2 cellular contexts compared by ENCODE assay signal in the genomic region with DNA sequence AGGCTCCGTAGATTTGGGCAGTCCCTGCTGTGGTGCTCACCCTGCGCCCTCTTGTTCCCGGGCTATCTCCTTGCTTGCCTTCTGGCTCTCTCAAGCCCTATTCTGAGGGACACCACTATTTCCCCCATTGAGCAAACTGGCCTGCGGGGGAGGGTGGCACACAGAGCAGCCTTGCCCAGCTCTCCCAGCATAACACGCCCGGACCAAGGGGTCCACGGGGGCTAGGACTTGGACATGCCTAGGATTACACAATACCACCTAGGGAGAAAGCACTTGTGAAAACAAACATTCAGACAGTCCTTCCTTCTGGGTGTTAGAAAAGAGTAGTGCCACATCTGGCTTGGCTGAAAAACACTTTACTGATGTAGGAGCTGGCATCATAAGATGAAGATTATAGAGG.
A peak's percentile ranks its signal among the peaks of the same experiment; 100 is the strongest.
TF ChIP-seq lines count a peak whose summit lies in the region.

No MANE protein-coding gene starts in this region.

TF ChIP-seq in IMR-90, 13 proteins besides CTCF, POLR2A, EP300 and RAD21:
- TF ChIP-seq SMC3 (IDR thresholded peaks at IDR 0.05; ENCODE audit: low read depth, low read length) (no peak), CEBPB (IDR thresholded peaks at IDR 0.05; ENCODE audit: low read depth, low read length) (peak; percentile 45)
TF ChIP-seq in IMR-90: peak in this region for 1.

TF ChIP-seq in GM12878, 131 proteins besides CTCF, POLR2A, EP300 and RAD21:
- TF ChIP-seq RUNX3 (IDR thresholded peaks at IDR 0.05; ENCODE audit: low read length) = no peak
- TF ChIP-seq ZNF24 (IDR thresholded peaks at IDR 0.05) = no peak
- TF ChIP-seq, protein P1, sequence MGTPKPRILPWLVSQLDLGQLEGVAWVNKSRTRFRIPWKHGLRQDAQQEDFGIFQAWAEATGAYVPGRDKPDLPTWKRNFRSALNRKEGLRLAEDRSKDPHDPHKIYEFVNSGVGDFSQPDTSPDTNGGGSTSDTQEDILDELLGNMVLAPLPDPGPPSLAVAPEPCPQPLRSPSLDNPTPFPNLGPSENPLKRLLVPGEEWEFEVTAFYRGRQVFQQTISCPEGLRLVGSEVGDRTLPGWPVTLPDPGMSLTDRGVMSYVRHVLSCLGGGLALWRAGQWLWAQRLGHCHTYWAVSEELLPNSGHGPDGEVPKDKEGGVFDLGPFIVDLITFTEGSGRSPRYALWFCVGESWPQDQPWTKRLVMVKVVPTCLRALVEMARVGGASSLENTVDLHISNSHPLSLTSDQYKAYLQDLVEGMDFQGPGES (IDR thresholded peaks at IDR 0.05) = no peak
- TF ChIP-seq, protein P2, sequence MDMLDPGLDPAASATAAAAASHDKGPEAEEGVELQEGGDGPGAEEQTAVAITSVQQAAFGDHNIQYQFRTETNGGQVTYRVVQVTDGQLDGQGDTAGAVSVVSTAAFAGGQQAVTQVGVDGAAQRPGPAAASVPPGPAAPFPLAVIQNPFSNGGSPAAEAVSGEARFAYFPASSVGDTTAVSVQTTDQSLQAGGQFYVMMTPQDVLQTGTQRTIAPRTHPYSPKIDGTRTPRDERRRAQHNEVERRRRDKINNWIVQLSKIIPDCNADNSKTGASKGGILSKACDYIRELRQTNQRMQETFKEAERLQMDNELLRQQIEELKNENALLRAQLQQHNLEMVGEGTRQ (IDR thresholded peaks at IDR 0.05; ENCODE audit: borderline replicate concordance, low read depth, low read length) = no peak
- no peak for TF ChIP-seq SMARCA5 (IDR thresholded peaks at IDR 0.05)
